24 cellular contexts compared by ENCODE assay signal in the genomic region with DNA sequence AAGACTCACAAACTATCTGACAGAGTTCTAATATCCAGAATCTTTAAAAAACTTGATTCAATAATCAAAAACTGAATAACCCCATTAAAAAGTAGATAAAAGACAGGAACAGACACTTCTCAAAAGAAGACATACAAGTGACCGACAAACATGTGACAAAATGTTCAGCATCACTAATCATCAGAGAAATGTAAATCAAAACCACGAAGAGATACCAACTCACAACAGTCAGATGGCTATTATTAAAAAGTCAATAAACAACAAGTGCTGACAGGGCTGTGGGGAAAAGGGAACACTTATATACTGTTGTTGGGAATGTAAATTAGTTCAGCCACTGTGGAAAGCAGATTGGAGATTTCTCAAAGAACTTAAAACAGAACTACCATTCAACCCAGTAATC.
A peak's percentile ranks its signal among the peaks of the same experiment; 100 is the strongest.
DNase-seq lines count a peak whose midpoint lies in the region; ATAC-seq and TF ChIP-seq lines count a peak whose summit lies in the region.
"Had no signal": no experiment of that assay in that cellular context is flagged by ENCODE, and none has a peak within 500 bp of the region (broad histone marks: within the 10 kb centered on the region; RNA-seq: fewer than 3 reads in every experiment).

No MANE protein-coding gene starts in this region.

- H4K20me1 ChIP-seq in OCI-LY7 (ENCODE audit: insufficient read depth, low read length) = no peaks in the 10 kb centered on the region

- POLR2A ChIA-PET in OCI-LY7 (lab: Charles Lee) = interaction anchor here (0.6 to 1.8 kb wide), 3 partner anchors 10 to 671 kb away, joined by 3 to 4 read pairs (median 3); no protein-coding TSS in a partner anchor

- no peaks in the 10 kb centered on the region for H3K9me3 ChIP-seq in OCI-LY7 (ENCODE audit: low read length)
- H3K9me3 ChIP-seq: Peyer's patch, SK-N-SH had no signal

- H3K36me3 Mint-ChIP-seq in naive B cell = no peaks in the 10 kb centered on the region
- no peaks in the 10 kb centered on the region for H3K36me3 Mint-ChIP-seq in stimulated activated effector memory CD8-positive, alpha-beta T cell treated with anti-CD3 and anti-CD28 coated beads, Interleukin-12 subunit alpha, Interleukin-12 subunit beta, amount 100 ng/mL, for 72 hours
- H3K36me3 Mint-ChIP-seq: CD4-positive, alpha-beta memory T cell had no signal

- H3K4me1 Mint-ChIP-seq in naive B cell = peaks cover 30 to 53% (median 47%) of the 10 kb centered on the region in 3 donors
- no peaks in the 10 kb centered on the region for H3K4me1 Mint-ChIP-seq in stimulated activated effector memory CD8-positive, alpha-beta T cell treated with anti-CD3 and anti-CD28 coated beads, Interleukin-12 subunit alpha, Interleukin-12 subunit beta, amount 100 ng/mL, for 72 hours

- peaks cover 63% of the 10 kb centered on the region for H3K4me1 ChIP-seq in OCI-LY7 (ENCODE audit: insufficient read depth, low read length, poor library complexity, severe bottlenecking)

- H3K4me3 Mint-ChIP-seq in naive B cell = peak overlapping the region; percentile 23 to 77 (median 52)
- H3K4me3 Mint-ChIP-seq in stimulated activated effector memory CD8-positive, alpha-beta T cell treated with anti-CD3 and anti-CD28 coated beads, Interleukin-12 subunit alpha, Interleukin-12 subunit beta, amount 100 ng/mL, for 72 hours = no peak overlapping the region
- H3K4me3 Mint-ChIP-seq: CD4-positive, alpha-beta memory T cell; HFFc6 had no signal

- peak overlapping the region; percentile 70; the same call in 1 of the 2 replicates for H2AFZ ChIP-seq in OCI-LY7 (ENCODE audit: low read length)

- no peak overlapping the region for H3K4me3 ChIP-seq in OCI-LY7 (ENCODE audit: low read depth, low read length, poor library complexity, severe bottlenecking)
- H3K4me3 ChIP-seq: Peyer's patch had no signal

- H3K9me2 ChIP-seq in OCI-LY7 (ENCODE audit: insufficient read depth, low read length) = no peaks in the 10 kb centered on the region
- H3K9me2 ChIP-seq: SK-N-SH had no signal

- intact Hi-C loops in OCI-LY7 (cut with micrococcal nuclease; ENCODE audit: unreplicated experiment) = loop anchor here (10.0 kb wide), 1 partner anchor 235 kb away; no protein-coding TSS in a partner anchor

- peak; percentile 21 for DNase-seq in OCI-LY7 (ENCODE audit: low spot score)
- DNase-seq in naive B cell = peak; percentile 35
- DNase-seq in stimulated activated effector memory CD8-positive, alpha-beta T cell treated with anti-CD3 and anti-CD28 coated beads, Interleukin-12 subunit alpha, Interleukin-12 subunit beta, amount 100 ng/mL, for 72 hours (ENCODE audit: low spot score in 2 of 2) = no peak
- no peak for DNase-seq in NK-92 (lab: John Stamatoyannopoulos, UW; ENCODE audit: unreplicated experiment)
- DNase-seq: Calu3; CD4-positive, alpha-beta memory T cell; DMS53; HFFc6; IMR-90; Kasumi-1; MM.1S; NCI-H1417 treated with DMSO at 0.1 percent for 48 hours; NCI-H1930; NCI-H2171 treated with DMSO at 0.1 percent for 48 hours; NCI-H510A treated with DMSO at 0.1 percent for 48 hours; NCI-H82; Peyer's patch; SHP77; SK-N-SH; T-helper 1 cell had no signal

- H3K27me3 Mint-ChIP-seq in naive B cell = no peaks in the 10 kb centered on the region

- CTCF ChIA-PET in OCI-LY7 (lab: Charles Lee; ENCODE audit: unreplicated experiment) = no interaction called here

- BruUV-seq in OCI-LY7 (replicated peaks; lab: Mats Ljungman, UMichigan) = no TSS peak

- H3K4me2 ChIP-seq in OCI-LY7 (ENCODE audit: low read length) = peak overlapping the region; percentile 34
- H3K4me2 ChIP-seq: SK-N-SH had no signal

- H3K9me3 Mint-ChIP-seq in naive B cell = peaks cover 0 to 2% (median 0%) of the 10 kb centered on the region in 7 donors
- no peaks in the 10 kb centered on the region for H3K9me3 Mint-ChIP-seq in stimulated activated effector memory CD8-positive, alpha-beta T cell treated with anti-CD3 and anti-CD28 coated beads, Interleukin-12 subunit alpha, Interleukin-12 subunit beta, amount 100 ng/mL, for 72 hours
- H3K9me3 Mint-ChIP-seq: CD4-positive, alpha-beta memory T cell had no signal

- TF ChIP-seq CTCF in OCI-LY7 (conservative IDR thresholded peaks at IDR 0.05; ENCODE audit: low read length) = no peak

- ATAC-seq in GM18498 (IDR thresholded peaks at IDR 0.05; ENCODE audit: unreplicated experiment) (peak; percentile 49), GM21390 (IDR thresholded peaks at IDR 0.05; ENCODE audit: unreplicated experiment) (peak; percentile 49), naive B cell (ENCODE audit: low read depth in 2 of 2) (peak; percentile 20 to 31), HG03342 (IDR thresholded peaks at IDR 0.05; ENCODE audit: unreplicated experiment) (no peak), HG03175 (IDR thresholded peaks at IDR 0.05; ENCODE audit: unreplicated experiment) (no peak)
- no peak for ATAC-seq in stimulated activated effector memory CD8-positive, alpha-beta T cell treated with anti-CD3 and anti-CD28 coated beads, Interleukin-12 subunit alpha, Interleukin-12 subunit beta, amount 100 ng/mL, for 72 hours

- H3K27ac ChIP-seq in OCI-LY7 (ENCODE audit: low read depth, low read length, poor library complexity, severe bottlenecking) = peak overlapping the region; percentile 22
- H3K27ac ChIP-seq: Peyer's patch had no signal

- peak overlapping the region; percentile 71 to 95 (median 84) for H3K27ac Mint-ChIP-seq in naive B cell
- H3K27ac Mint-ChIP-seq in stimulated activated effector memory CD8-positive, alpha-beta T cell treated with anti-CD3 and anti-CD28 coated beads, Interleukin-12 subunit alpha, Interleukin-12 subunit beta, amount 100 ng/mL, for 72 hours = no peak overlapping the region
- H3K27ac Mint-ChIP-seq: CD4-positive, alpha-beta memory T cell; HFFc6 had no signal

- H3K36me3 ChIP-seq in OCI-LY7 (ENCODE audit: insufficient read depth, low read length) = no peaks in the 10 kb centered on the region
- H3K36me3 ChIP-seq: Peyer's patch had no signal

- H3K79me2 ChIP-seq in OCI-LY7 (ENCODE audit: insufficient read depth, low read depth, low read length) = no peaks in the 10 kb centered on the region

Comparison
In these comparisons a context has a peak if more than half of its experiments do, and no peak if none do; other contexts are left out.
1. ATAC-seq: peak in GM18498 (single experiment), GM21390 (single experiment) and naive B cell (2 of 2); none in HG03342 (single experiment), HG03175 (single experiment) and stimulated activated effector memory CD8-positive, alpha-beta T cell treated with anti-CD3 and anti-CD28 coated beads, Interleukin-12 subunit alpha, Interleukin-12 subunit beta, amount 100 ng/mL, for 72 hours (single experiment).
2. DNase-seq: peak in OCI-LY7 (single experiment) and naive B cell (single experiment); none in stimulated activated effector memory CD8-positive, alpha-beta T cell treated with anti-CD3 and anti-CD28 coated beads, Interleukin-12 subunit alpha, Interleukin-12 subunit beta, amount 100 ng/mL, for 72 hours (0 of 2) and NK-92 (single experiment).